ENCODE assay signal across 18 cellular contexts in the genomic region with DNA sequence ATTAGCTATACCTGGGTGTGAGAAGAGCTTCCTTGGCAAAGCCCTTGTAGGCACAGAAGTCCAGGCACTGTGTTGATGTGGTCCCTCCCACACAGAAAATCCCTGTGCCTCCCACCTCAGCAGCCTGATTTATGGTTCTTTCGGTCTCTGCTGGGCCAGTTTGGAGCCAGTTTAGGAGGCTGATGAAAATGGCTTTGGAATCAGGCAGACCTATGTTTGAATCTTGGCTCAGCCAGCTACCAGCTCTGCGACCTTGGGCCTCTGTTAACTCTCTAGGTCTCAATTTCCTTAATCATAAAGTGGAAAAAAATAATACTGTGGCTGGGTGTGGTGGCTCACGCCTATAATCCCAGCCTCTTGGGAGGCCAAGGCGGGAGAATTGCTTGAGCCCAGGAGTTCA. TPM values are rescaled to one million over a fixed set of nuclear protein-coding genes. Genes with fewer than 3 reads are reported as not detected.
DNase-seq lines count a peak whose midpoint lies in the region; ATAC-seq and TF ChIP-seq lines count a peak whose summit lies in the region.
"Had no signal": no experiment of that assay in that cellular context is flagged by ENCODE, and none has a peak within 500 bp of the region (broad histone marks: within the 10 kb centered on the region; RNA-seq: fewer than 3 reads in every experiment).

No MANE protein-coding gene starts in this region.

- H3K4me1 Mint-ChIP-seq in dendritic cell treated with granulocyte-macrophage colony-stimulating factor and Interleukin-4, amounts not matched to agents 40 ng/mL and 50 ng/mL, for 4 days (ENCODE audit: low read depth) = peaks cover 13% of the 10 kb centered on the region
- no peaks in the 10 kb centered on the region for H3K4me1 Mint-ChIP-seq in glutamatergic neuron (ENCODE audit: low read depth, unreplicated experiment)

- peak overlapping the region; percentile 67 for H2AFZ ChIP-seq in osteoblast (ENCODE audit: low read length)

- H3K36me3 Mint-ChIP-seq in dendritic cell treated with granulocyte-macrophage colony-stimulating factor and Interleukin-4, amounts not matched to agents 40 ng/mL and 50 ng/mL, for 4 days (ENCODE audit: low read depth) = no peaks in the 10 kb centered on the region
- no peaks in the 10 kb centered on the region for H3K36me3 Mint-ChIP-seq in glutamatergic neuron (ENCODE audit: unreplicated experiment)

- H3K36me3 ChIP-seq in heart left ventricle = no peaks in the 10 kb centered on the region
- H3K36me3 ChIP-seq in osteoblast (ENCODE audit: insufficient read depth, low read length) = no peaks in the 10 kb centered on the region
- H3K36me3 ChIP-seq in transverse colon = no peaks in the 10 kb centered on the region
- H3K36me3 ChIP-seq: BLaER1 treated with 17β-estradiol and CSF1 and Interleukin-3, amounts not matched to agents 10 nM and 100 nM; MG63 had no signal

- H4K20me1 ChIP-seq in osteoblast (ENCODE audit: insufficient read depth, low read length) = no peaks in the 10 kb centered on the region
- H4K20me1 ChIP-seq: BLaER1 treated with 17β-estradiol and CSF1 and Interleukin-3, amounts not matched to agents 10 nM and 100 nM had no signal

- DNase-seq in heart left ventricle (no peak), Right ventricle myocardium superior (no peak), osteoblast (ENCODE audit: insufficient read length, low spot score, missing footprints) (no peak), transverse colon (no peak), glutamatergic neuron (no peak)
- DNase-seq in activated CD8-positive, alpha-beta memory T cell treated with anti-CD3 and anti-CD28 coated beads, Interleukin-2, amount 50 U/mL, for 4 hours = no peak
- DNase-seq: 8988T, DMS 273 treated with DMSO at 0.1 percent for 48 hours, GOT3, HFFc6, MG63, NCI-H1092 treated with DMSO at 0.1 percent for 48 hours, NCI-H1694, NCI-H69, PC-3 had no signal

- intact Hi-C loops in heart left ventricle (cut with DNase I) (no loop called here), Right ventricle myocardium superior (cut with DNase I) (no loop called here), transverse colon (cut with DNase I; ENCODE audit: low total_unique reads) (no loop called here)
- intact Hi-C loops in dendritic cell treated with granulocyte-macrophage colony-stimulating factor and Interleukin-4, amounts not matched to agents 40 ng/mL and 50 ng/mL, for 4 days (cut with micrococcal nuclease) = no loop called here

- no peak for ATAC-seq in heart left ventricle
- no peak for ATAC-seq in Right ventricle myocardium superior (ENCODE audit: poor library complexity)
- ATAC-seq in GM21367 (IDR thresholded peaks at IDR 0.05; ENCODE audit: unreplicated experiment) = no peak
- ATAC-seq: PC-3 had no signal

- no peaks in the 10 kb centered on the region for H3K79me2 ChIP-seq in osteoblast (ENCODE audit: insufficient read depth, low read length)

- H3K9me3 ChIP-seq in heart left ventricle (no peaks in the 10 kb centered on the region), osteoblast (ENCODE audit: low read depth, low read length) (no peaks in the 10 kb centered on the region), transverse colon (no peaks in the 10 kb centered on the region)

- 47 to 72% (median 51%) methylated on average over 4 of the region's 4 CpGs for WGBS in heart left ventricle, 4 donors
- WGBS in transverse colon (ENCODE audit: low coverage in 1 of 2), 2 donors = 28 to 44% methylated on average over 2 to 4 of the region's 4 CpGs

- H3K9me3 Mint-ChIP-seq in dendritic cell treated with granulocyte-macrophage colony-stimulating factor and Interleukin-4, amounts not matched to agents 40 ng/mL and 50 ng/mL, for 4 days = no peaks in the 10 kb centered on the region
- H3K9me3 Mint-ChIP-seq in glutamatergic neuron (ENCODE audit: unreplicated experiment) = peaks cover 3% of the 10 kb centered on the region
- H3K9me3 Mint-ChIP-seq: HFFc6 had no signal

- H3K4me3 ChIP-seq in heart left ventricle (no peak overlapping the region), osteoblast (ENCODE audit: insufficient read depth, low read length) (no peak overlapping the region), transverse colon (no peak overlapping the region)
- H3K4me3 ChIP-seq: BLaER1 treated with 17β-estradiol and CSF1 and Interleukin-3, amounts not matched to agents 10 nM and 100 nM; MG63 had no signal

- no peaks in the 10 kb centered on the region for H3K27me3 Mint-ChIP-seq in dendritic cell treated with granulocyte-macrophage colony-stimulating factor and Interleukin-4, amounts not matched to agents 40 ng/mL and 50 ng/mL, for 4 days
- H3K27me3 Mint-ChIP-seq in glutamatergic neuron (ENCODE audit: unreplicated experiment) = no peaks in the 10 kb centered on the region

- H3K4me3 Mint-ChIP-seq in dendritic cell treated with granulocyte-macrophage colony-stimulating factor and Interleukin-4, amounts not matched to agents 40 ng/mL and 50 ng/mL, for 4 days = no peak overlapping the region
- H3K4me3 Mint-ChIP-seq in glutamatergic neuron (ENCODE audit: unreplicated experiment) = no peak overlapping the region
- H3K4me3 Mint-ChIP-seq: HFFc6 had no signal

- peak overlapping the region in 8 of 12 donors; percentile 2 to 64 (median 46) for H3K27ac ChIP-seq in heart left ventricle
- no peak overlapping the region for H3K27ac ChIP-seq in osteoblast (ENCODE audit: low read depth, low read length)
- H3K27ac ChIP-seq in transverse colon = peak overlapping the region in 3 of 4 donors; percentile 18 to 45 (median 36)
- H3K27ac ChIP-seq: BLaER1 treated with 17β-estradiol and CSF1 and Interleukin-3, amounts not matched to agents 10 nM and 100 nM had no signal

- TF ChIP-seq EP300 in transverse colon (IDR thresholded peaks at IDR 0.05; ENCODE audit: low read depth) = no peak

- TF ChIP-seq CTCF in heart left ventricle (IDR thresholded peaks at IDR 0.05) (no peak), osteoblast (IDR thresholded peaks at IDR 0.05; ENCODE audit: extremely low read depth, low read depth, low read length) (no peak), transverse colon (IDR thresholded peaks at IDR 0.05) (no peak), glutamatergic neuron (IDR thresholded peaks at IDR 0.05; ENCODE audit: partially characterized antibody, unreplicated experiment) (no peak)

- TF ChIP-seq POLR2A in heart left ventricle (IDR thresholded peaks at IDR 0.05) = no peak
- TF ChIP-seq POLR2A in transverse colon (IDR thresholded peaks at IDR 0.05) = no peak

- in situ Hi-C loops in transverse colon (cut with MboI; ENCODE audit: low pct_ligation_motif_present in 1 of 4, low pct_unique_long_range_greater_than_20kb in 1 of 4, low sequenced_read_pairs in 3 of 4) = no loop called here

- no peak overlapping the region for H3K4me2 ChIP-seq in osteoblast (ENCODE audit: insufficient read depth, low read length)

- H3K27ac Mint-ChIP-seq in dendritic cell treated with granulocyte-macrophage colony-stimulating factor and Interleukin-4, amounts not matched to agents 40 ng/mL and 50 ng/mL, for 4 days = peak overlapping the region; percentile 61
- H3K27ac Mint-ChIP-seq in glutamatergic neuron (ENCODE audit: unreplicated experiment) = no peak overlapping the region
- H3K27ac Mint-ChIP-seq: HFFc6 had no signal

- H3K4me1 ChIP-seq in heart left ventricle (peaks cover 0 to 30% (median 10%) of the 10 kb centered on the region in 12 donors), osteoblast (ENCODE audit: insufficient read depth, low read length) (peaks cover 4% of the 10 kb centered on the region), transverse colon (peaks cover 0 to 9% (median 4%) of the 10 kb centered on the region in 4 donors)

- H3K27me3 ChIP-seq in heart left ventricle (no peaks in the 10 kb centered on the region), osteoblast (ENCODE audit: insufficient read depth, low read length) (no peaks in the 10 kb centered on the region), transverse colon (no peaks in the 10 kb centered on the region)
- H3K27me3 ChIP-seq: BLaER1 treated with 17β-estradiol and CSF1 and Interleukin-3, amounts not matched to agents 10 nM and 100 nM; MG63 had no signal

RNA-seq across cellular contexts. Expression of gene IFT81, which starts 9.6 kb away (rescaled TPM):
- total RNA-seq in heart left ventricle (1 to 10 TPM; 6.1 to 9.8 (median 8.9) TPM), Right ventricle myocardium superior (9.8 TPM), osteoblast (18.5 and 20.6 TPM in 2 replicates), transverse colon (10 to 100 TPM in 1 of 4 donors, 1 to 10 TPM in 3; 2.6 to 14.8 (median 6.4) TPM), glutamatergic neuron (ENCODE audit: unreplicated experiment) (27.6 TPM)
- 1 to 10 TPM; 4.3 to 6.7 TPM for polyA plus RNA-seq in heart left ventricle
